In the genomic region with DNA sequence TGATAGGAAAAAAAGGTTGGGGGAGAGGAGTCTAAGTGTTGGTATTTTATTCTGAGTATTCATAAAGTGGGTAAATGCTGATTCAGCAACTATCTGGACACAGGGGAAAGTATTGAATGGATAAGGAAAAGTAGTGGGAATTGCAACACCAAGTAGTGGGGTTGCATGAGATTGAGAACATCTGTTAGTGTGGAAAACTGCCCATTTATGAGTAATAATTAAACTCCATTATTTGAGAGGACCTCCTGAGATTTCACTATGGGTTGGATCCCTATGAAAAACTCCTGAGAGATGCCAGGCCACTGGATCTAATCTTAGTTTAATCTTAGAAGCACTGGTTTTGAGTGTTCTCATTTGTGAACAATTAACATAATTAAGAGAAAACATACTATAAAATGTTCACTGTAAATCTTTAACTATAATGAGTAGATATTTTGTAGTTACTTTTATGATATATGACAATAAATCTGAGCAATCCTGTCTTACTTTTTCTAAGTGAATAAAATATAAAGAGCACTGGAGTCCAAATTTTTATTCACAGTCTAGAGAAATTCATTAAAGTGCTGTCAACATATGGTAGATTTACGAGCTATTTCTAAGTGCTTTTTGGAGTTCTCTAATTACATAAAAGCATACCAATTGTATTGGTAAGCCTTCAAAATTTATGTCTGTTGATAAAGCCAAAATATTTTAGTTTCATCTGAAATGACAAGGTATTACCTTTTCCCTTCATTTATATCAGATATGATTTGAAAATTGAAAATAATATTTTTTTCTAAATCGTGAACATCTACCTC, we compare ENCODE assay signal across 14 cellular contexts.
DNase-seq lines count a peak whose midpoint lies in the region; ATAC-seq and TF ChIP-seq lines count a peak whose summit lies in the region.
"Had no signal": no experiment of that assay in that cellular context is flagged by ENCODE, and none has a peak within 500 bp of the region (broad histone marks: within the 10 kb centered on the region; RNA-seq: fewer than 3 reads in every experiment).

No MANE protein-coding gene starts in this region.

- ATAC-seq in omental fat pad (ENCODE audit: low FRiP score) (peak; percentile 68), GM21529 (IDR thresholded peaks at IDR 0.05; ENCODE audit: unreplicated experiment) (no peak)
- ATAC-seq: mucosa of descending colon had no signal

- no peak for TF ChIP-seq CTCF in omental fat pad (IDR thresholded peaks at IDR 0.05)

- DNase-seq in DMS 273 (lab: John Stamatoyannopoulos, UW; ENCODE audit: unreplicated experiment) (peak; percentile 83), NCI-H69 (lab: John Stamatoyannopoulos, UW) (peak; percentile 83), fibroblast of gingiva (ENCODE audit: low read depth) (peak; percentile 88), omental fat pad (ENCODE audit: low spot score) (no peak), mesenteric fat pad (ENCODE audit: low spot score) (no peak)
- DNase-seq in activated CD4-positive, CD25-positive, alpha-beta regulatory T cell treated with anti-CD3 and anti-CD28 coated beads, Interleukin-2, amount 50 U/mL, for 72 hours = no peak
- DNase-seq in activated effector memory CD4-positive, alpha-beta T cell treated with Interleukin-2 at 50 U/mL for 16 hours = no peak
- DNase-seq: activated CD4-positive, alpha-beta T cell treated with anti-CD3 and anti-CD28 coated beads for 1 hour; activated T-cell treated with anti-CD3 and anti-CD28 coated beads, Interleukin-2, amount 50 U/mL, for 24 hours; anterior cingulate cortex; endodermal cell; mucosa of descending colon; NCI-H1417 treated with DMSO at 0.1 percent for 48 hours had no signal

Comparison
In these comparisons a context has a peak if more than half of its experiments do, and no peak if none do; other contexts are left out.
1. DNase-seq: peak in DMS 273 (single experiment), NCI-H69 (single experiment) and fibroblast of gingiva (single experiment); none in omental fat pad (single experiment), mesenteric fat pad (single experiment), activated CD4-positive, CD25-positive, alpha-beta regulatory T cell treated with anti-CD3 and anti-CD28 coated beads, Interleukin-2, amount 50 U/mL, for 72 hours (single experiment) and activated effector memory CD4-positive, alpha-beta T cell treated with Interleukin-2 at 50 U/mL for 16 hours (single experiment).